In the genomic region with DNA sequence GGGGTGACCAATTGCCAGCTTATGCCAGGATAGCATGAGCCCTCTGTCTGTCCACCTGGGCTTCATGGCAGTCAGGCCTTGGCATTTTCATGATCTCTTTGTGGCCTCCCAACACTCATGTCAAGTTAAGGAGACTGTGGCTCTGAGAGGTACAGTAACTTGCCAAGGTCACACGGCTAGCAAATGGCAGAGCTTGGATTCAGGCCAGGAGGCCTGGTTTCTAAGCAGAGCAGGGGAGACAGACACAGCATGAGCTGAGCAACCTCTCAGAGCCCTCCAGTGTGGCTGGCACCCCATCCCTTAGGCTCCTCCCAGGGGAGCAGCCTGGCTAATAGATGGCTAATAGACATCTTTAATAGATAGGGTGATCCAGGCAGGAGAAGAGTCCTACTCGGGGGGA, we compare ENCODE assay signal across 10 cellular contexts. TPM values are rescaled to one million over a fixed set of nuclear protein-coding genes. Genes with fewer than 3 reads are reported as not detected.
DNase-seq lines count a peak whose midpoint lies in the region; ATAC-seq and TF ChIP-seq lines count a peak whose summit lies in the region.
"Had no signal": no experiment of that assay in that cellular context is flagged by ENCODE, and none has a peak within 500 bp of the region (broad histone marks: within the 10 kb centered on the region; RNA-seq: fewer than 3 reads in every experiment).

No MANE protein-coding gene starts in this region.

- H3K4me1 ChIP-seq in ascending aorta = peaks cover 54 to 88% of the 10 kb centered on the region in 2 donors
- H3K4me1 ChIP-seq in skeletal muscle tissue (ENCODE audit: control insufficient read depth in 3 of 3, insufficient read depth in 3 of 3, low read length in 3 of 3) = peaks cover 83 to 93% (median 92%) of the 10 kb centered on the region in 3 donors

- no peaks in the 10 kb centered on the region for H3K9me3 Mint-ChIP-seq in activated T-helper 2 cell treated with anti-CD3 and anti-CD28 coated beads, Interferon-gamma antibody, Interleukin-2, Interleukin-4, amounts not matched to agents 10 μg/mL and 5 μg/mL and 100 μg/mL, durations not matched to agents 14 hours and 24 hours and 36 hours

- DNase-seq in HT-29 (ENCODE audit: low spot score) (peak; percentile 27), ascending aorta (ENCODE audit: low spot score in 2 of 2) (no peak), kidney tubule cell (ENCODE audit: low spot score) (peak; percentile 37)
- no peak for DNase-seq in activated T-helper 2 cell treated with anti-CD3 and anti-CD28 coated beads, Interferon-gamma antibody, Interleukin-2, Interleukin-4, amounts not matched to agents 10 μg/mL and 5 μg/mL and 100 μg/mL, durations not matched to agents 14 hours and 24 hours and 36 hours (ENCODE audit: low spot score)
- DNase-seq in stimulated activated CD4-positive, alpha-beta T cell treated with anti-CD3 and anti-CD28 coated beads, Interleukin-2, amount 100 ng/mL, for 48 hours = no peak
- DNase-seq: CD8-positive, alpha-beta memory T cell had no signal

- no peaks in the 10 kb centered on the region for H3K36me3 Mint-ChIP-seq in activated T-helper 2 cell treated with anti-CD3 and anti-CD28 coated beads, Interferon-gamma antibody, Interleukin-2, Interleukin-4, amounts not matched to agents 10 μg/mL and 5 μg/mL and 100 μg/mL, durations not matched to agents 14 hours and 24 hours and 36 hours (ENCODE audit: low read depth)
- H3K36me3 Mint-ChIP-seq: CD8-positive, alpha-beta memory T cell had no signal

- peak overlapping the region; percentile 95 to 96 for H3K27ac ChIP-seq in ascending aorta
- peak overlapping the region; percentile 92 for H3K27ac ChIP-seq in skeletal muscle tissue (ENCODE audit: low read depth, low read length)

- no peak for TF ChIP-seq CTCF in ascending aorta (IDR thresholded peaks at IDR 0.05)

- H3K27me3 ChIP-seq in ascending aorta (no peaks in the 10 kb centered on the region), skeletal muscle tissue (ENCODE audit: control insufficient read depth in 3 of 3, insufficient read depth in 3 of 3, low read length in 3 of 3) (no peaks in the 10 kb centered on the region)

- H3K9ac ChIP-seq in skeletal muscle tissue (ENCODE audit: low read depth in 1 of 3, low read length in 3 of 3) = peak overlapping the region; percentile 15 to 79 (median 74)

- no peak overlapping the region for H3K27ac Mint-ChIP-seq in activated T-helper 2 cell treated with anti-CD3 and anti-CD28 coated beads, Interferon-gamma antibody, Interleukin-2, Interleukin-4, amounts not matched to agents 10 μg/mL and 5 μg/mL and 100 μg/mL, durations not matched to agents 14 hours and 24 hours and 36 hours
- H3K27ac Mint-ChIP-seq: CD8-positive, alpha-beta memory T cell had no signal

- H3K9me3 ChIP-seq in ascending aorta = no peaks in the 10 kb centered on the region
- H3K9me3 ChIP-seq in skeletal muscle tissue (ENCODE audit: control insufficient read depth in 3 of 3, low read length in 3 of 3) = no peaks in the 10 kb centered on the region

- intact Hi-C loops in ascending aorta (cut with DNase I) = loop anchor here (5.0 kb wide), 1 partner anchor 42 kb away; no protein-coding TSS in a partner anchor
- intact Hi-C loops in activated T-helper 2 cell treated with anti-CD3 and anti-CD28 coated beads, Interferon-gamma antibody, Interleukin-2, Interleukin-4, amounts not matched to agents 10 μg/mL and 5 μg/mL and 100 μg/mL, durations not matched to agents 14 hours and 24 hours and 36 hours (cut with micrococcal nuclease) = no loop called here

- H3K36me3 ChIP-seq in ascending aorta (peaks cover 15 to 16% of the 10 kb centered on the region in 2 donors), skeletal muscle tissue (ENCODE audit: control insufficient read depth in 3 of 3, insufficient read depth in 3 of 3, low read length in 3 of 3) (peaks cover 12 to 14% (median 13%) of the 10 kb centered on the region in 3 donors)

- H3K4me3 Mint-ChIP-seq in activated T-helper 2 cell treated with anti-CD3 and anti-CD28 coated beads, Interferon-gamma antibody, Interleukin-2, Interleukin-4, amounts not matched to agents 10 μg/mL and 5 μg/mL and 100 μg/mL, durations not matched to agents 14 hours and 24 hours and 36 hours (ENCODE audit: low read depth) = no peak overlapping the region
- H3K4me3 Mint-ChIP-seq: CD8-positive, alpha-beta memory T cell had no signal

- no peaks in the 10 kb centered on the region for H3K4me1 Mint-ChIP-seq in activated T-helper 2 cell treated with anti-CD3 and anti-CD28 coated beads, Interferon-gamma antibody, Interleukin-2, Interleukin-4, amounts not matched to agents 10 μg/mL and 5 μg/mL and 100 μg/mL, durations not matched to agents 14 hours and 24 hours and 36 hours (ENCODE audit: low read depth)
- H3K4me1 Mint-ChIP-seq: CD8-positive, alpha-beta memory T cell had no signal

- peaks cover 10% of the 10 kb centered on the region for H3K27me3 Mint-ChIP-seq in activated T-helper 2 cell treated with anti-CD3 and anti-CD28 coated beads, Interferon-gamma antibody, Interleukin-2, Interleukin-4, amounts not matched to agents 10 μg/mL and 5 μg/mL and 100 μg/mL, durations not matched to agents 14 hours and 24 hours and 36 hours (ENCODE audit: low read depth)

- H3K4me3 ChIP-seq in ascending aorta (peak overlapping the region; percentile 10 to 19), skeletal muscle tissue (ENCODE audit: low read length in 3 of 3) (peak overlapping the region in 1 of 3 donors; percentile 29)

- ATAC-seq in HG03457 (IDR thresholded peaks at IDR 0.05; ENCODE audit: unreplicated experiment) (no peak), HG03097 (IDR thresholded peaks at IDR 0.05; ENCODE audit: low FRiP score, unreplicated experiment) (no peak)

RNA-seq across cellular contexts. Expression of gene SYNPO, which starts 4.0 kb away (rescaled TPM):
- 0.44 and 0.56 TPM in 2 replicates for total RNA-seq in HT-29 (2014; rRNA removed; shearing (Covaris generic))
- 128 TPM for total RNA-seq in ascending aorta
- 6.3 TPM for total RNA-seq in skeletal muscle tissue
- total RNA-seq in activated T-helper 2 cell treated with anti-CD3 and anti-CD28 coated beads, Interferon-gamma antibody, Interleukin-2, Interleukin-4, amounts not matched to agents 10 μg/mL and 5 μg/mL and 100 μg/mL, durations not matched to agents 14 hours and 24 hours and 36 hours = 0.11 TPM in 1 of 2 replicates, not detected in the other

RNA-seq across cellular contexts. Expression of gene MYOZ3, which starts 16.6 kb away (rescaled TPM):
- not detected in 2 replicates for total RNA-seq in HT-29 (2014; rRNA removed; shearing (Covaris generic))
- total RNA-seq in ascending aorta = 1.1 TPM
- total RNA-seq in skeletal muscle tissue = 4.7 TPM
- total RNA-seq in activated T-helper 2 cell treated with anti-CD3 and anti-CD28 coated beads, Interferon-gamma antibody, Interleukin-2, Interleukin-4, amounts not matched to agents 10 μg/mL and 5 μg/mL and 100 μg/mL, durations not matched to agents 14 hours and 24 hours and 36 hours = 0.09 TPM in 2 replicates
- total RNA-seq: CD8-positive, alpha-beta memory T cell; mononuclear cell had no signal

RNA-seq across cellular contexts. Expression of gene RBM22, which starts 56.4 kb away (rescaled TPM):
- 25.0 and 28.0 TPM in 2 replicates for total RNA-seq in HT-29 (2014; rRNA removed; shearing (Covaris generic))
- total RNA-seq in ascending aorta = 45.3 TPM
- 18.8 TPM for total RNA-seq in skeletal muscle tissue
- total RNA-seq in activated T-helper 2 cell treated with anti-CD3 and anti-CD28 coated beads, Interferon-gamma antibody, Interleukin-2, Interleukin-4, amounts not matched to agents 10 μg/mL and 5 μg/mL and 100 μg/mL, durations not matched to agents 14 hours and 24 hours and 36 hours = 65.2 and 71.7 TPM in 2 replicates

Comparison
In these comparisons a context has a peak if more than half of its experiments do, and no peak if none do; other contexts are left out.
1. DNase-seq: peak in HT-29 (single experiment) and kidney tubule cell (single experiment); none in ascending aorta (0 of 2), activated T-helper 2 cell treated with anti-CD3 and anti-CD28 coated beads, Interferon-gamma antibody, Interleukin-2, Interleukin-4, amounts not matched to agents 10 μg/mL and 5 μg/mL and 100 μg/mL, durations not matched to agents 14 hours and 24 hours and 36 hours (single experiment) and stimulated activated CD4-positive, alpha-beta T cell treated with anti-CD3 and anti-CD28 coated beads, Interleukin-2, amount 100 ng/mL, for 48 hours (0 of 2).
2. RNA of gene SYNPO, which starts 4.0 kb away (total RNA-seq): 128 TPM in ascending aorta (single experiment); 6.3 TPM in skeletal muscle tissue (single experiment), 0.44 to 0.56 TPM in HT-29 and 0.11 TPM in activated T-helper 2 cell treated with anti-CD3 and anti-CD28 coated beads, Interferon-gamma antibody, Interleukin-2, Interleukin-4, amounts not matched to agents 10 μg/mL and 5 μg/mL and 100 μg/mL, durations not matched to agents 14 hours and 24 hours and 36 hours; every median in the first group is over 10 times any median in the second.